16 cellular contexts compared by ENCODE assay signal in the genomic region with DNA sequence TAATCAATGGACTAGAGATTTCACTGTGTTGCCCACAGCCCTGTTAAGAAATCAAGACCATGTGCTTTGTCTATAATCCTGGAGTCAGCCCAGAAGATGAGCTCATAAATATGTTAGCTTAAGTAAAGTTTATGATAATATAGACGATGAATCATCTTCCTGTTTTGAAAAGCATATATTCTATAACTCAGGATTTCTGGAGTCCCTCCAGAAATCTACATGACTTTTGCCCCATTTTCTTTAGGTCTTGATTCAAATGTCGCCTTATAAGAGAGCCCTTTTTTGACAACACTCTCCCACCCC.
DNase-seq lines count a peak whose midpoint lies in the region; ATAC-seq and TF ChIP-seq lines count a peak whose summit lies in the region.
"Had no signal": no experiment of that assay in that cellular context is flagged by ENCODE, and none has a peak within 500 bp of the region (broad histone marks: within the 10 kb centered on the region; RNA-seq: fewer than 3 reads in every experiment).

No MANE protein-coding gene starts in this region.

- H4K20me1 ChIP-seq in GM23248 (ENCODE audit: insufficient read depth), result no peaks in the 10 kb centered on the region
- no peaks in the 10 kb centered on the region for H4K20me1 ChIP-seq in OCI-LY7 (ENCODE audit: insufficient read depth, low read length)

- H3K9me2 ChIP-seq in GM23248 (ENCODE audit: insufficient read depth), result no peaks in the 10 kb centered on the region
- no peaks in the 10 kb centered on the region for H3K9me2 ChIP-seq in OCI-LY7 (ENCODE audit: insufficient read depth, low read length)

- no peaks in the 10 kb centered on the region for H3K9me3 Mint-ChIP-seq in endothelial cell (ENCODE audit: unreplicated experiment)
- H3K9me3 Mint-ChIP-seq: activated CD4-positive, alpha-beta memory T cell treated with anti-CD3 and anti-CD28 coated beads, Interleukin-2, amount 10 ng/mL, durations not matched to agents 7 days and 5 days had no signal

- H3K4me3 ChIP-seq in GM23248 (peak overlapping the region; percentile 13; the same call in 1 of the 2 replicates), OCI-LY7 (ENCODE audit: low read depth, low read length, poor library complexity, severe bottlenecking) (peak overlapping the region; percentile 55)
- H3K4me3 ChIP-seq: K562, skin epidermis had no signal

- H3F3A ChIP-seq in GM23248 (ENCODE audit: insufficient read depth), result no peaks in the 10 kb centered on the region

- H3K79me2 ChIP-seq in GM23248 (ENCODE audit: insufficient read depth) (no peaks in the 10 kb centered on the region), OCI-LY7 (ENCODE audit: insufficient read depth, low read depth, low read length) (no peaks in the 10 kb centered on the region)

- H3K36me3 Mint-ChIP-seq in endothelial cell (ENCODE audit: low read depth, unreplicated experiment), result no peaks in the 10 kb centered on the region
- H3K36me3 Mint-ChIP-seq: natural killer cell treated with Interleukin-12 subunit alpha and Interleukin-12 subunit beta and Interleukin-15 and Interleukin-18, amount 100 ng/mL, for 72 hours had no signal

- DNase-seq in GM23248 (peak; percentile 59), OCI-LY7 (ENCODE audit: low spot score) (no peak), dedifferentiated amniotic fluid mesenchymal stem cell (ENCODE audit: extremely low spot score) (peak; percentile 86), non-pigmented ciliary epithelial cell (ENCODE audit: low read depth) (peak; percentile 58), endothelial cell (ENCODE audit: low spot score) (no peak), DMS 273 treated with DMSO at 0.1 percent for 48 hours (lab: John Stamatoyannopoulos, UW) (no peak), NCI-H1105 treated with DMSO at 0.1 percent for 48 hours (lab: John Stamatoyannopoulos, UW) (no peak)
- DNase-seq: activated CD4-positive, alpha-beta memory T cell treated with anti-CD3 and anti-CD28 coated beads, Interleukin-2, amount 10 ng/mL, durations not matched to agents 7 days and 5 days; cortex of kidney; glutamatergic neuron; left cardiac atrium; T1000 had no signal

- H3K4me2 ChIP-seq in GM23248 (ENCODE audit: unreplicated experiment) (peak overlapping the region; percentile 9), OCI-LY7 (ENCODE audit: low read length) (peak overlapping the region; percentile 70)

- TF ChIP-seq CTCF in OCI-LY7 (conservative IDR thresholded peaks at IDR 0.05; ENCODE audit: low read length), result no peak
- TF ChIP-seq CTCF in endothelial cell (IDR thresholded peaks at IDR 0.05; ENCODE audit: unreplicated experiment), result no peak

- H3K27ac Mint-ChIP-seq in endothelial cell (ENCODE audit: unreplicated experiment), result no peak overlapping the region
- H3K27ac Mint-ChIP-seq: activated CD4-positive, alpha-beta memory T cell treated with anti-CD3 and anti-CD28 coated beads, Interleukin-2, amount 10 ng/mL, durations not matched to agents 7 days and 5 days; natural killer cell treated with Interleukin-12 subunit alpha and Interleukin-12 subunit beta and Interleukin-15 and Interleukin-18, amount 100 ng/mL, for 72 hours had no signal

- in situ Hi-C loops in GM23248 (cut with MboI), result no loop called here

- 62 to 63% methylated on average over 2 of the region's 2 CpGs for WGBS in GM23248 (ENCODE audit: low coverage in 1 of 2, low lambda C conversion rate in 2 of 2, missing lambda C conversion rate in 2 of 2), 2 experiments

- H3K9me3 ChIP-seq in GM23248 (ENCODE audit: low read depth) (no peaks in the 10 kb centered on the region), OCI-LY7 (ENCODE audit: low read length) (no peaks in the 10 kb centered on the region)

- H3K27ac ChIP-seq in GM23248 (no peak overlapping the region), OCI-LY7 (ENCODE audit: low read depth, low read length, poor library complexity, severe bottlenecking) (no peak overlapping the region)
- H3K27ac ChIP-seq: skin epidermis had no signal

- H2AFZ ChIP-seq in GM23248 (peak overlapping the region; percentile 36), OCI-LY7 (ENCODE audit: low read length) (peak overlapping the region; percentile 97)

- no peaks in the 10 kb centered on the region for H3K27me3 ChIP-seq in GM23248 (replicated peaks; ENCODE audit: insufficient read depth)

- CTCF ChIA-PET in OCI-LY7 (lab: Charles Lee; ENCODE audit: unreplicated experiment), result no interaction called here

- H3K9ac ChIP-seq in GM23248, result no peak overlapping the region

- BruUV-seq in OCI-LY7 (replicated peaks; lab: Mats Ljungman, UMichigan), result no TSS peak

- ATAC-seq in HG03354 (IDR thresholded peaks at IDR 0.05; ENCODE audit: poor library complexity, severe bottlenecking, unreplicated experiment), result no peak
- ATAC-seq: K562; left cardiac atrium; natural killer cell treated with Interleukin-12 subunit alpha and Interleukin-12 subunit beta and Interleukin-15 and Interleukin-18, amount 100 ng/mL, for 72 hours had no signal

- no peaks in the 10 kb centered on the region for H3K4me1 Mint-ChIP-seq in endothelial cell (ENCODE audit: unreplicated experiment)
- H3K4me1 Mint-ChIP-seq: activated CD4-positive, alpha-beta memory T cell treated with anti-CD3 and anti-CD28 coated beads, Interleukin-2, amount 10 ng/mL, durations not matched to agents 7 days and 5 days had no signal

- H3K36me3 ChIP-seq in GM23248 (ENCODE audit: low read depth) (no peaks in the 10 kb centered on the region), OCI-LY7 (ENCODE audit: insufficient read depth, low read length) (no peaks in the 10 kb centered on the region)

- intact Hi-C loops in OCI-LY7 (cut with micrococcal nuclease; ENCODE audit: unreplicated experiment), result loop anchor here (10.0 kb wide), 1 partner anchor 271 kb away; no protein-coding TSS in a partner anchor

- POLR2A ChIA-PET in OCI-LY7 (lab: Charles Lee), result interaction anchor here (0.6 kb wide), 1 partner anchor 162 kb away, joined by 3 read pairs; no protein-coding TSS in a partner anchor

- peaks cover 5% of the 10 kb centered on the region; the same call in 1 of the 2 replicates for H3K4me1 ChIP-seq in GM23248 (ENCODE audit: insufficient read depth)
- H3K4me1 ChIP-seq in OCI-LY7 (ENCODE audit: insufficient read depth, low read length, poor library complexity, severe bottlenecking), result peaks cover 15% of the 10 kb centered on the region

- H3K4me3 Mint-ChIP-seq in endothelial cell (ENCODE audit: unreplicated experiment), result no peak overlapping the region
- H3K4me3 Mint-ChIP-seq: activated CD4-positive, alpha-beta memory T cell treated with anti-CD3 and anti-CD28 coated beads, Interleukin-2, amount 10 ng/mL, durations not matched to agents 7 days and 5 days; natural killer cell treated with Interleukin-12 subunit alpha and Interleukin-12 subunit beta and Interleukin-15 and Interleukin-18, amount 100 ng/mL, for 72 hours had no signal

- H3K27me3 Mint-ChIP-seq in endothelial cell (ENCODE audit: unreplicated experiment), result no peaks in the 10 kb centered on the region
- H3K27me3 Mint-ChIP-seq: activated CD4-positive, alpha-beta memory T cell treated with anti-CD3 and anti-CD28 coated beads, Interleukin-2, amount 10 ng/mL, durations not matched to agents 7 days and 5 days; natural killer cell treated with Interleukin-12 subunit alpha and Interleukin-12 subunit beta and Interleukin-15 and Interleukin-18, amount 100 ng/mL, for 72 hours had no signal

Comparison
In these comparisons a context has a peak if more than half of its experiments do, and no peak if none do; other contexts are left out.
1. DNase-seq: peak in GM23248 (single experiment), dedifferentiated amniotic fluid mesenchymal stem cell (single experiment) and non-pigmented ciliary epithelial cell (single experiment); none in OCI-LY7 (single experiment), endothelial cell (single experiment), DMS 273 treated with DMSO at 0.1 percent for 48 hours (single experiment) and NCI-H1105 treated with DMSO at 0.1 percent for 48 hours (single experiment).